ENCODE assay signal across 8 cellular contexts in the genomic region with DNA sequence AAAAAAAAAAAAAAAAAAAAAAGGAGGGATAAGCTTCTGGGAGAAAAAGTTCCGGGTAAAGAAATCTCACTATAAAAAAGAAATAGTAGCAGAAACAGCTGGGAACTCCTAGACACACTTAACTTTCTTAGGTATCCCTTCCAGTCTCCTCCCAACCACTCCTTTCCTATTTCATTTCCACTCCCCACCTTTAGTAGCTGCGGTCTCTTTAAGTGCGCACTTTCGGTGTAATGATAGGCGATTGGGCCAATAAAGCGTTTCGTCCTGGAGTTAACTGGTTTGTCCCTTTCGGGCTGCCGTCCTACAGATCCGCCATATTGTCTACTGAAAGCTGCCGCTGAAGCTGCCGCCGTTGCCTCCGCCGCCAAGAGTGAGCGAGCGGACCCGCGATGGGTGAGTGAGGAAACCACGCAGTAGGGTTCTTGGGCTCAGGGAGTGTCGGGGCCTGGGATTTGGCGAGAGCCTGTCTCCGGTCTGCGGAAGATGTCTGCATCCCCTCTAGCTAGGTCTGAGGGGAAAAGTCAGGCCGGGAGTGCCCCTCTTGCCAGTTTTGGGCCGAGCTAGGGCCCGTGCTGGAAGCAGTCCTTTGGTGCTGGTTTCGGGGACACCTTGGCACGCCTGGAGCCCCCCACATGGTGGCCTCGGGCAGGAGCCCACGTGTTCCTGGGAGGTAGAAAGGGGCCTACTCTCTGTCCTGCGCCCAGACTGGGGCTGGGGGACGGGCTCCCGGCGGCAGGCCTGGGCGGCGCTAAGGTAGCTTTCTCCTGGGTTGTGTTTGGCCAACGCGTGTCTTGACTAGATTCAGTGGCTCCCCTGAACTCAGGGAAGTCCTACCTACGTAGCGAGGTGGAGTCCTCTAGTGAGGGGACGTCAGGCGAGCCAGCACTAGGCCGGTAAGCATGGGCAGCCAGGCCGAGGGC. TPM values are rescaled to one million over a fixed set of nuclear protein-coding genes. Genes with fewer than 3 reads are reported as not detected.
DNase-seq lines count a peak whose midpoint lies in the region; ATAC-seq and TF ChIP-seq lines count a peak whose summit lies in the region.

A gene (plus strand): TSS at position 315 of the 920 bp plus-strand sequence. CDS start 75 bp downstream, at position 390.

- DNase-seq in CD14-positive monocyte (ENCODE audit: low spot score) (peak; percentile 84), HT1080 (ENCODE audit: low read depth) (peak; percentile 90), NOMO-1 (lab: John Stamatoyannopoulos, UW; ENCODE audit: unreplicated experiment in 2 of 2) (peak; percentile 91), lung microvascular endothelial cell (ENCODE audit: low read depth in 2 of 2) (peak; percentile 97 to 98)
- DNase-seq in activated CD8-positive, alpha-beta memory T cell treated with anti-CD3 and anti-CD28 coated beads for 24 hours = peak; percentile 93
- peak; percentile 87 for DNase-seq in effector CD8-positive, alpha-beta T cell (lab: John Stamatoyannopoulos, UW)
- peak; percentile 65 to 80 (median 77) for DNase-seq in stimulated activated CD4-positive, alpha-beta T cell treated with anti-CD3 and anti-CD28 coated beads, TNF-alpha, amount 100 ng/mL, for 4 hours (ENCODE audit: low read depth in 3 of 3)

- ATAC-seq in GM19395 (IDR thresholded peaks at IDR 0.05; ENCODE audit: unreplicated experiment) = peak; percentile 70

- H3K9me3 Mint-ChIP-seq in CD14-positive monocyte = peaks cover 0 to 2% (median 0%) of the 10 kb centered on the region in 7 donors

- intact Hi-C loops in CD14-positive monocyte (cut with micrococcal nuclease) = loop anchor here (2.0 to 5.0 kb wide), 2 partner anchors 35 to 36 kb away; a partner anchor contains a TSS

- TF ChIP-seq CTCF in CD14-positive monocyte (IDR thresholded peaks at IDR 0.05) = no peak

- H3K4me1 Mint-ChIP-seq in CD14-positive monocyte = peaks cover 44% of the 10 kb centered on the region

- H3K36me3 Mint-ChIP-seq in CD14-positive monocyte = peaks cover 8 to 10% of the 10 kb centered on the region in 2 donors

- H3K27ac Mint-ChIP-seq in CD14-positive monocyte = peak within 1 kb of the TSS; percentile 92 to 98 (median 98)

- H3K27me3 Mint-ChIP-seq in CD14-positive monocyte (ENCODE audit: low read depth in 3 of 3) = peaks cover 0 to 3% (median 0%) of the 10 kb centered on the region in 3 donors

- H3K4me3 Mint-ChIP-seq in CD14-positive monocyte = peak within 1 kb of the TSS; percentile 98 to 99

RNA-seq across cellular contexts. Expression of the gene that starts here (rescaled TPM):
- 10 to 100 TPM; 20.2 to 26.7 TPM for polyA plus RNA-seq in CD14-positive monocyte
- 35.7 and 40.0 TPM in 2 replicates for total RNA-seq in HT1080 (2014; rRNA removed; shearing (Covaris generic))
- polyA plus RNA-seq in HT1080 (2015; cell fraction: cytosol; rRNA removed) = 30.0 and 35.7 TPM in 2 replicates
- 48.2 and 52.8 TPM in 2 replicates for polyA plus RNA-seq in HT1080 (2015; cell fraction: nucleus; rRNA removed)
- 22.4 and 27.8 TPM in 2 replicates for total RNA-seq in lung microvascular endothelial cell

Comparison
In these comparisons a context has a peak if more than half of its experiments do, and no peak if none do; other contexts are left out.
1. Peak in every context shown above with its lines: DNase-seq and ATAC-seq.